Comparison of ENCODE assay signal across 8 cellular contexts in the genomic region with DNA sequence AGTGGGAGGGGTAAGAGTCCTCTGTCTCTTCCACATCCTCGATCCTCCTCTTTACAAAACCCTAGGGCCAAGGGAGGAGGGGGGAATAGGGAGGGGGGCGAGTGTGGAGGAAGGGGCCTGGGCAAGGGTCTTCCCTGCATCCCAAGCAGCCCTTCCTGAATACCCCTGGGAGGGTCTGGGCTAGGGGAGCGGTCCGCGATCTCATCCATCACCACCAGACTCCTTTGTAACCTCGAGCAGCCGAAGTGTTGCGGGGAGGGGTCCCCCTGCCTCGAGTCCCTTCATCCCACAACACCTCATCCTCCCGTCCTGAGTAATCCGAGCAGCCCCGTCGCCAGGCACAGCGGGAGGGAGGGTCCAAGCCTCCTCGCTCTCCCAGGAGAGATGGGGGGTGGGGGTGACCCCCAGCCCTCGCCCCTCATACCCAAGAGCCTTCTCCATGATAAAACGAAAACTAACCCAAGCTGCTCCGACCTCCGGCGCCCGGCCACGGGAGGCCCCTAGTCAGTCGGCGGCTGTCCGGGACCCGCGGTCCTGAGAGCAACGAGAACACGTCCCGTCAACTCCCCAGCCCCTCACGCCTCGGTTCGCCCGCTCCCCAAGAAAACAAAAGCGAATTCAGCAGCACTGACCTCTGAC. TPM values are rescaled to one million over a fixed set of nuclear protein-coding genes. Genes with fewer than 3 reads are reported as not detected.
DNase-seq lines count a peak whose midpoint lies in the region; ATAC-seq, FAIRE-seq and TF ChIP-seq lines count a peak whose summit lies in the region.

No MANE protein-coding gene starts in this region.

- peaks cover 35% of the 10 kb centered on the region for H3K27me3 ChIP-seq in NT2/D1 (ENCODE audit: insufficient read depth, insufficient read length)
- peaks cover 0 to 2% of the 10 kb centered on the region in 2 donors for H3K27me3 ChIP-seq in esophagus (ENCODE audit: control insufficient read depth in 1 of 2, insufficient read depth in 2 of 2, low read length in 2 of 2)
- no peaks in the 10 kb centered on the region for H3K27me3 ChIP-seq in pancreas

- H3K27ac ChIP-seq in esophagus (ENCODE audit: low read depth in 2 of 2, low read length in 1 of 2) (no peak overlapping the region), pancreas (no peak overlapping the region)

- H3K9me3 ChIP-seq in NT2/D1 (ENCODE audit: insufficient read depth, low read length) (no peaks in the 10 kb centered on the region), esophagus (ENCODE audit: control insufficient read depth in 2 of 2, insufficient read depth in 1 of 2, low read depth in 1 of 2, low read length in 1 of 2) (no peaks in the 10 kb centered on the region), pancreas (no peaks in the 10 kb centered on the region)

- intact Hi-C loops in pancreas (cut with DNase I), result no loop called here

- H3K9ac ChIP-seq in NT2/D1 (ENCODE audit: insufficient read length, low read depth), result peak overlapping the region; percentile 25

- peak; percentile 11 for ATAC-seq in GM21825 (IDR thresholded peaks at IDR 0.05; ENCODE audit: unreplicated experiment)
- peak in 2 of 4 donors; percentile 9 to 19 for ATAC-seq in pancreas
- ATAC-seq in left lobe of liver, result no peak

- 6% methylated on average over 35 of the region's 35 CpGs for WGBS in esophagus, 2 donors
- 2 to 4% methylated on average over 29 to 35 of the region's 35 CpGs for WGBS in pancreas, 2 donors

- H3K4me1 ChIP-seq in NT2/D1 (ENCODE audit: insufficient read depth, insufficient read length), result peaks cover 15% of the 10 kb centered on the region
- H3K4me1 ChIP-seq in esophagus (ENCODE audit: control insufficient read depth in 2 of 2, insufficient read depth in 2 of 2, low read length in 1 of 2), result peaks cover 16 to 20% of the 10 kb centered on the region in 2 donors
- H3K4me1 ChIP-seq in pancreas, result peaks cover 14 to 17% (median 15%) of the 10 kb centered on the region in 3 donors

- H3K36me3 ChIP-seq in NT2/D1 (ENCODE audit: insufficient read depth, insufficient read length, low read length), result no peaks in the 10 kb centered on the region
- no peaks in the 10 kb centered on the region for H3K36me3 ChIP-seq in esophagus (ENCODE audit: control insufficient read depth in 2 of 2, insufficient read depth in 2 of 2, low read length in 1 of 2)
- H3K36me3 ChIP-seq in pancreas, result no peaks in the 10 kb centered on the region

- DNase-seq in GM10266 (ENCODE audit: extremely low spot score) (peak; percentile 19), NT2/D1 (ENCODE audit: low read depth, low spot score) (no peak), pancreas (no peak), kidney glomerular epithelial cell (lab: John Stamatoyannopoulos, UW) (no peak), left lobe of liver (ENCODE audit: low spot score) (no peak), 8988T (no peak)

- H3K4me3 ChIP-seq in NT2/D1 (ENCODE audit: insufficient read length, low read depth), result peak overlapping the region; percentile 27
- H3K4me3 ChIP-seq in esophagus (ENCODE audit: low read depth in 1 of 2, low read length in 2 of 2), result peak overlapping the region; percentile 39 to 49
- H3K4me3 ChIP-seq in pancreas, result peak overlapping the region; percentile 15 to 53 (median 37)

- FAIRE-seq in pancreas (lab: Jason Lieb, UNC), result no peak

- no peak for TF ChIP-seq CTCF in GM10266 (IDR thresholded peaks at IDR 0.05; ENCODE audit: control insufficient read depth, insufficient read depth, low read depth, missing control alignments)
- no peak for TF ChIP-seq CTCF in pancreas (IDR thresholded peaks at IDR 0.05)

RNA-seq across cellular contexts. Expression of gene SMPD3, which starts 0.5 kb away (rescaled TPM):
- polyA plus RNA-seq in esophagus, result 1 to 10 TPM in 1 of 2 donors, under 1 TPM in 1; 0.41 to 4.0 TPM
- total RNA-seq in pancreas, result 1 to 10 TPM in 5 of 6 donors, under 1 TPM in 1; 0.83 to 5.5 (median 1.9) TPM
- 1 to 10 TPM; 2.8 to 3.3 TPM for polyA plus RNA-seq in pancreas
- total RNA-seq in left lobe of liver, result 32.7 TPM
